In genomic region chr6:43798688-43799444, GRCh38 we compare ENCODE assay signal across 1 cellular context.
TF ChIP-seq lines count a peak whose summit lies in the region.

No MANE protein-coding gene starts in this region.

TF ChIP-seq in HEK293, 187 proteins besides CTCF, POLR2A, EP300 and RAD21 (continued from another document):
- peak; percentile 90 for TF ChIP-seq ZNF692 (tag by site-specific recombination; IDR thresholded peaks at IDR 0.05)
- peak; percentile 61 for TF ChIP-seq ZNF398 (tag by site-specific recombination; IDR thresholded peaks at IDR 0.05)
- TF ChIP-seq ZNF548 (tag by site-specific recombination; IDR thresholded peaks at IDR 0.05) = no peak
- no peak for TF ChIP-seq ZNF561 (tag by site-specific recombination; IDR thresholded peaks at IDR 0.05; ENCODE audit: borderline replicate concordance)
- no peak for TF ChIP-seq MYNN (tag by site-specific recombination; IDR thresholded peaks at IDR 0.05; ENCODE audit: borderline replicate concordance)
- no peak for TF ChIP-seq SETDB1 (IDR thresholded peaks at IDR 0.05; ENCODE audit: insufficient read length, low read length)
- TF ChIP-seq ZFP69B (tag by site-specific recombination; IDR thresholded peaks at IDR 0.05) = peak; percentile 84; the same call in 1 of the 2 replicates
- TF ChIP-seq PATZ1 (tag by site-specific recombination; IDR thresholded peaks at IDR 0.05) = peak; percentile 45; the same call in 1 of the 2 replicates
- TF ChIP-seq ZSCAN4 (tag by site-specific recombination; IDR thresholded peaks at IDR 0.05) = peak; percentile 81
- TF ChIP-seq KLF17 (tag by site-specific recombination; IDR thresholded peaks at IDR 0.05) = peak; percentile 84
- TF ChIP-seq PRDM1 (tag by site-specific recombination; IDR thresholded peaks at IDR 0.05) = no peak
- peak; percentile 16; the same call in 1 of the 2 replicates for TF ChIP-seq WT1 (tag by site-specific recombination; IDR thresholded peaks at IDR 0.05)
- peak; percentile 79 for TF ChIP-seq GLIS2 (tag by site-specific recombination; IDR thresholded peaks at IDR 0.05)
- TF ChIP-seq ZNF704 (tag by site-specific recombination; IDR thresholded peaks at IDR 0.05) = no peak
- TF ChIP-seq PRDM6 (tag by site-specific recombination; IDR thresholded peaks at IDR 0.05) = no peak
- TF ChIP-seq ZNF555 (tag by site-specific recombination; conservative IDR thresholded peaks at IDR 0.05) = no peak
- TF ChIP-seq GLI2 (tag by site-specific recombination; IDR thresholded peaks at IDR 0.05; ENCODE audit: borderline replicate concordance, low read depth) = no peak
- TF ChIP-seq ZNF639 (tag by site-specific recombination; IDR thresholded peaks at IDR 0.05) = 0 out of 2 replicates have a peak, but pooled peaks have one; percentile 28
- no peak for TF ChIP-seq AEBP2 (tag by site-specific recombination; IDR thresholded peaks at IDR 0.05; ENCODE audit: borderline replicate concordance)
- TF ChIP-seq GLIS1 (tag by site-specific recombination; IDR thresholded peaks at IDR 0.05) = peak; percentile 42; the same call in 1 of the 2 replicates
